ENCODE assay signal across 1 cellular context in genomic region chr6:106637718-106638341, GRCh38.
TF ChIP-seq lines count a peak whose summit lies in the region.

No MANE protein-coding gene starts in this region.

TF ChIP-seq in GM23338, 12 proteins besides CTCF, POLR2A, EP300 and RAD21 (continued from another document):
- TF ChIP-seq ETS1 (IDR thresholded peaks at IDR 0.05) (no peak), CREB1 (CRISPR knock-in tag; IDR thresholded peaks at IDR 0.05; ENCODE audit: low read depth) (no peak), EZH2phosphoT487 (IDR thresholded peaks at IDR 0.05; ENCODE audit: unreplicated experiment) (no peak), ZNF114 (CRISPR knock-in tag; IDR thresholded peaks at IDR 0.05) (no peak), ZNF462 (CRISPR knock-in tag; IDR thresholded peaks at IDR 0.05) (no peak)
